ENCODE assay signal across 17 cellular contexts in the genomic region with DNA sequence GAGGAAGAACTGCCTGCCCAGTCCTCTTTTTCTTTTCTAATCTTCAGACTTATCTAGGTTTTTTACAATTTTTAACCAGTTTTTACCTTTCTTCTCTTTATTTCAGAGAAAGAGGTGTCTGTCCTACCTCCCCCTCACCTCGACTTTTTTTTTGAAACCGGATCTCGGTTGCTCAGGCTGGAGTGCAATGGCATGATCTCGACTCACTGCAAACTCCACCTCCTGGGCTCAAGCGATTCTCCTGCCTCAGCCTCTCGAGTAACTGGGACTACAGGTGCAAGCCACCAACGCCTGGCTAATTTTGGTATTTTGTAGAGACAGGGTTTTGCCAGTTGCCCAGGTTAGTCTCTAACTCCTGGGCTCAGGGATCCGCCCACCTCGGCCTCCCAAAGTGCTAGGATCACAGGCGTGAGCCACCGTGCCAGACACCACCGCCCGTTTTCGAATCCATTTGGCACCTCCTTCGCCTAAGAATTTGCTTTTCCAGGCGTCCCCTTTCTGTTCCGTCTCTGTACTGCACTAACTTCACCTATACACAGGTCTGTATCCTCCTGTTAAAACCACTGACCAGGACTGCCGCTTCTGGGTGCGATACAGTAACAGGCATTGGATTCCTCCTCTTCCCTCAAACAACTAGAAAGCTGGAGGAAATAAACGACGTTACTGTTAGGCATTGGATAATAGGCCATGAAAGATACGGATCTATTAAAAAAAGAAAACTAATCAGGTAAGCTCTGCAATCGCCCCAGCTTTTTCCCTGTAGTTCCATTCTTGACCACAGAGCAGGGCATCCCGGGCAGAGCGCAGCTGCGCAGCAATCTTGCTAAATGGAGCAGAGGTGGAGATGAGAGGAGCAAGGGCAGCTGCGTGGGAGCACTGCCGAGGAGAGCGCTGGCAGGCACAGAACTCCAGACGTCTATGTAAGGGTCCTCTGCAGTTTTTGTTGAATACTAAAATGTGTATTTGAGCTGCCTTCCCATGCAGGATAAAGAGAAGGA.
DNase-seq lines count a peak whose midpoint lies in the region; TF ChIP-seq lines count a peak whose summit lies in the region.
"Had no signal": no experiment of that assay in that cellular context is flagged by ENCODE, and none has a peak within 500 bp of the region (broad histone marks: within the 10 kb centered on the region; RNA-seq: fewer than 3 reads in every experiment).

No MANE protein-coding gene starts in this region.

- intact Hi-C loops in cardiac septum (cut with DNase I): no loop called here

- H3K4me3 ChIP-seq in MM.1S (ENCODE audit: low read length) (no peak overlapping the region), WERI-Rb-1 (ENCODE audit: low read depth, low read length) (no peak overlapping the region), neuronal stem cell (ENCODE audit: low read length in 2 of 2) (no peak overlapping the region), HAP-1 (no peak overlapping the region)
- H3K4me3 ChIP-seq: thyroid gland had no signal

- H3K79me2 ChIP-seq in MM.1S (ENCODE audit: low read length): no peaks in the 10 kb centered on the region

- H3K36me3 ChIP-seq in MM.1S (replicated peaks; ENCODE audit: insufficient read depth, low read length): no peaks in the 10 kb centered on the region
- no peaks in the 10 kb centered on the region for H3K36me3 ChIP-seq in WERI-Rb-1
- no peaks in the 10 kb centered on the region for H3K36me3 ChIP-seq in neuronal stem cell (replicated peaks in 1 of 2; ENCODE audit: control insufficient read depth in 2 of 2, insufficient read depth in 2 of 2, low read length in 2 of 2)
- H3K36me3 ChIP-seq in HAP-1 (replicated peaks): no peaks in the 10 kb centered on the region
- H3K36me3 ChIP-seq: thyroid gland had no signal

- no peak overlapping the region for H2BK5ac ChIP-seq in neuronal stem cell (ENCODE audit: low read length)

- H3K27me3 ChIP-seq in MM.1S (replicated peaks; ENCODE audit: insufficient read depth, low read length) (no peaks in the 10 kb centered on the region), WERI-Rb-1 (ENCODE audit: insufficient read depth, low read depth, severe bottlenecking) (no peaks in the 10 kb centered on the region), neuronal stem cell (ENCODE audit: control insufficient read depth in 3 of 3, insufficient read depth in 3 of 3, low read depth in 1 of 3, low read length in 3 of 3) (no peaks in the 10 kb centered on the region), HAP-1 (ENCODE audit: low read depth) (no peaks in the 10 kb centered on the region)
- H3K27me3 ChIP-seq: thyroid gland had no signal

- H4K91ac ChIP-seq in neuronal stem cell (ENCODE audit: low read depth, low read length, poor library complexity): no peak overlapping the region

- no peak overlapping the region for H2BK15ac ChIP-seq in neuronal stem cell (ENCODE audit: low read length)

- peaks cover 18% of the 10 kb centered on the region for H3K4me1 ChIP-seq in MM.1S (ENCODE audit: low read length)
- H3K4me1 ChIP-seq in neuronal stem cell (ENCODE audit: control insufficient read depth in 2 of 2, insufficient read depth in 1 of 2, low read depth in 1 of 2, low read length in 2 of 2): no peaks in the 10 kb centered on the region
- H3K4me1 ChIP-seq in HAP-1: no peaks in the 10 kb centered on the region
- H3K4me1 ChIP-seq: thyroid gland had no signal

- in situ Hi-C loops in HAP-1 (cut with MboI; ENCODE audit: low sequenced_read_pairs): no loop called here

- no peaks in the 10 kb centered on the region for H3K9me2 ChIP-seq in MM.1S (replicated peaks; ENCODE audit: insufficient read depth, low read length)

- DNase-seq in DMS53 (lab: John Stamatoyannopoulos, UW) (peak; percentile 88), MM.1S (no peak), WERI-Rb-1 (peak; percentile 8), neuronal stem cell (ENCODE audit: low spot score) (no peak), SW 1271 (lab: John Stamatoyannopoulos, UW) (no peak), HAP-1 (ENCODE audit: low spot score in 2 of 2) (no peak), cardiac septum (ENCODE audit: low spot score) (no peak)
- DNase-seq: activated CD4-positive, alpha-beta T cell treated with anti-CD3 and anti-CD28 coated beads, Interleukin-2, amount 50 U/mL, for 48 hours; activated naive CD4-positive, alpha-beta T cell treated with anti-CD3 and anti-CD28 coated beads for 36 hours; activated T-cell treated with anti-CD3 and anti-CD28 coated beads for 4 hours; anterior cingulate cortex; NCI-H1417 treated with DMSO at 0.1 percent for 48 hours; occipital lobe; right cardiac atrium; stimulated activated naive B cell treated with anti-CD40 and anti-IgM and Interleukin-4, amounts not matched to agents 10 μg/mL and 1 μg/mL and 100 μg/mL, for 72 hours; T-cell; thyroid gland had no signal

- no peak overlapping the region for H3K18ac ChIP-seq in neuronal stem cell (ENCODE audit: low read length)

- H3K9ac ChIP-seq in MM.1S (ENCODE audit: low read length): no peak overlapping the region
- H3K9ac ChIP-seq in neuronal stem cell (ENCODE audit: low read depth, low read length, poor library complexity): no peak overlapping the region

- H2BK12ac ChIP-seq in neuronal stem cell (ENCODE audit: low read length): no peak overlapping the region

- H4K20me1 ChIP-seq in MM.1S (ENCODE audit: insufficient read depth, low read length): no peaks in the 10 kb centered on the region

- WGBS in neuronal stem cell (ENCODE audit: extremely low coverage in 2 of 2, insufficient read length in 2 of 2, insufficient replicate concordance in 1 of 2), 2 donors: no CpG with 5 or more reads among the region's 30 CpGs

- H3K27ac ChIP-seq in MM.1S (ENCODE audit: low read length) (peak overlapping the region; percentile 48; the same call in 1 of the 2 replicates), WERI-Rb-1 (no peak overlapping the region), neuronal stem cell (replicated peaks; ENCODE audit: low read length) (no peak overlapping the region)
- H3K27ac ChIP-seq: thyroid gland had no signal

- no peaks in the 10 kb centered on the region for H3K79me1 ChIP-seq in neuronal stem cell (ENCODE audit: low read depth, low read length)

- no peak overlapping the region for H2AK5ac ChIP-seq in neuronal stem cell (ENCODE audit: low read depth, low read length)

- peak overlapping the region; percentile 38 for H3K14ac ChIP-seq in neuronal stem cell (ENCODE audit: low read length)

- H2AFZ ChIP-seq in MM.1S (ENCODE audit: low read length) (no peak overlapping the region), neuronal stem cell (ENCODE audit: low read length) (peak overlapping the region; percentile 6)

- H3K9me3 ChIP-seq in MM.1S (replicated peaks; ENCODE audit: insufficient read depth, low read length) (no peaks in the 10 kb centered on the region), WERI-Rb-1 (ENCODE audit: severe bottlenecking) (no peaks in the 10 kb centered on the region), neuronal stem cell (replicated peaks in 1 of 2; ENCODE audit: control insufficient read depth in 2 of 2, insufficient read depth in 1 of 2, low read depth in 1 of 2, low read length in 2 of 2) (peaks cover 0 to 1% of the 10 kb centered on the region in 2 donors), HAP-1 (no peaks in the 10 kb centered on the region)
- H3K9me3 ChIP-seq: thyroid gland had no signal

- no peak overlapping the region for H3K23ac ChIP-seq in neuronal stem cell (ENCODE audit: low read depth, low read length, poor library complexity)

- H4K8ac ChIP-seq in neuronal stem cell (ENCODE audit: low read depth, low read length): no peak overlapping the region

- H3K4me2 ChIP-seq in MM.1S (ENCODE audit: low read depth, low read length) (peak overlapping the region; percentile 22; the same call in 1 of the 2 replicates), neuronal stem cell (ENCODE audit: insufficient read depth, low read length, poor library complexity, severe bottlenecking) (no peak overlapping the region)

- H3F3A ChIP-seq in MM.1S (ENCODE audit: insufficient read depth, low read length): 0 out of 2 replicates have a peak, but pooled peaks cover 4% of the 10 kb centered on the region

- H2BK120ac ChIP-seq in neuronal stem cell (ENCODE audit: low read depth, low read length): no peak overlapping the region

- no peak for TF ChIP-seq CTCF in MM.1S (IDR thresholded peaks at IDR 0.05; ENCODE audit: low read length)
- 0 out of 2 replicates have a peak, but pooled peaks have one; percentile 15 for TF ChIP-seq CTCF in WERI-Rb-1 (IDR thresholded peaks at IDR 0.05; ENCODE audit: low read depth, low read length)

- no peak overlapping the region for H3K4ac ChIP-seq in neuronal stem cell (ENCODE audit: low read length)

Comparison
In these comparisons a context has a peak if more than half of its experiments do, and no peak if none do; other contexts are left out.
1. DNase-seq: peak in DMS53 (single experiment) and WERI-Rb-1 (single experiment); none in MM.1S (single experiment), neuronal stem cell (single experiment), SW 1271 (0 of 2), HAP-1 (0 of 2) and cardiac septum (single experiment).